ENCODE assay signal across 8 cellular contexts in genomic region chr1:234611153-234611798, GRCh38. TPM values are rescaled to one million over a fixed set of nuclear protein-coding genes. Genes with fewer than 3 reads are reported as not detected.
A peak's percentile ranks its signal among the peaks of the same experiment; 100 is the strongest.
DNase-seq lines count a peak whose midpoint lies in the region; ATAC-seq and TF ChIP-seq lines count a peak whose summit lies in the region.

No MANE protein-coding gene starts in this region.

- H3K27ac Mint-ChIP-seq in activated naive CD4-positive, alpha-beta T cell treated with anti-CD3 and anti-CD28 coated beads, Interleukin-2, amount 50 U/mL, for 72 hours, result peak overlapping the region; percentile 99 to 100
- H3K27ac Mint-ChIP-seq in glutamatergic neuron (ENCODE audit: unreplicated experiment), result peak overlapping the region; percentile 92

- no peak for TF ChIP-seq CTCF in glutamatergic neuron (IDR thresholded peaks at IDR 0.05; ENCODE audit: partially characterized antibody, unreplicated experiment)

- peak overlapping the region; percentile 89 for H3K4me3 Mint-ChIP-seq in glutamatergic neuron (ENCODE audit: unreplicated experiment)

- peak; percentile 16 for ATAC-seq in GM21381 (IDR thresholded peaks at IDR 0.05; ENCODE audit: unreplicated experiment)
- peak; percentile 19 to 58 for ATAC-seq in activated naive CD4-positive, alpha-beta T cell treated with anti-CD3 and anti-CD28 coated beads, Interleukin-2, amount 50 U/mL, for 72 hours

- peaks cover 21 to 22% of the 10 kb centered on the region in 2 donors for H3K36me3 Mint-ChIP-seq in activated naive CD4-positive, alpha-beta T cell treated with anti-CD3 and anti-CD28 coated beads, Interleukin-2, amount 50 U/mL, for 72 hours
- H3K36me3 Mint-ChIP-seq in glutamatergic neuron (ENCODE audit: unreplicated experiment), result peaks cover 24% of the 10 kb centered on the region

- no peaks in the 10 kb centered on the region for H3K9me3 Mint-ChIP-seq in activated naive CD4-positive, alpha-beta T cell treated with anti-CD3 and anti-CD28 coated beads, Interleukin-2, amount 50 U/mL, for 72 hours
- peaks cover 35% of the 10 kb centered on the region for H3K9me3 Mint-ChIP-seq in glutamatergic neuron (ENCODE audit: unreplicated experiment)

- peaks cover 30% of the 10 kb centered on the region for H3K4me1 Mint-ChIP-seq in glutamatergic neuron (ENCODE audit: low read depth, unreplicated experiment)

- H3K27me3 Mint-ChIP-seq in glutamatergic neuron (ENCODE audit: unreplicated experiment), result peaks cover 30% of the 10 kb centered on the region

- DNase-seq in DMS79 treated with DMSO at 0.1 percent for 48 hours (lab: John Stamatoyannopoulos, UW) (peak; percentile 85), HT1080 (ENCODE audit: low read depth) (peak; percentile 88), NCI-H82 treated with DMSO at 0.1 percent for 48 hours (lab: John Stamatoyannopoulos, UW; ENCODE audit: unreplicated experiment) (peak; percentile 100), glutamatergic neuron (no peak), pons (ENCODE audit: low spot score) (peak; percentile 90), ecto neural progenitor cell (ENCODE audit: low spot score) (no peak)
- no peak for DNase-seq in activated naive CD4-positive, alpha-beta T cell treated with anti-CD3 and anti-CD28 coated beads, Interleukin-2, amount 50 U/mL, for 72 hours (ENCODE audit: low spot score in 2 of 2)

RNA-seq across cellular contexts. Expression of gene IRF2BP2, which starts 1.3 kb away (rescaled TPM):
- total RNA-seq in HT1080 (2014; rRNA removed; shearing (Covaris generic)), result 47.8 and 69.6 TPM in 2 replicates
- 68.2 and 68.8 TPM in 2 replicates for polyA plus RNA-seq in HT1080 (2015; cell fraction: cytosol; rRNA removed)
- polyA plus RNA-seq in HT1080 (2015; cell fraction: nucleus; rRNA removed), result 90.5 and 110 TPM in 2 replicates
- total RNA-seq in activated naive CD4-positive, alpha-beta T cell treated with anti-CD3 and anti-CD28 coated beads, Interleukin-2, amount 50 U/mL, for 72 hours, result 100 to 1,000 TPM in 1 of 2 donors, 10 to 100 TPM in 1; 97.3 to 176 TPM
- total RNA-seq in glutamatergic neuron (ENCODE audit: unreplicated experiment), result 199 TPM

Comparison
In these comparisons a context has a peak if more than half of its experiments do, and no peak if none do; other contexts are left out.
1. DNase-seq: peak in DMS79 treated with DMSO at 0.1 percent for 48 hours (single experiment), HT1080 (single experiment), NCI-H82 treated with DMSO at 0.1 percent for 48 hours (single experiment) and pons (single experiment); none in activated naive CD4-positive, alpha-beta T cell treated with anti-CD3 and anti-CD28 coated beads, Interleukin-2, amount 50 U/mL, for 72 hours (0 of 2), glutamatergic neuron (single experiment) and ecto neural progenitor cell (single experiment).